ENCODE assay signal across 24 cellular contexts in the genomic region with DNA sequence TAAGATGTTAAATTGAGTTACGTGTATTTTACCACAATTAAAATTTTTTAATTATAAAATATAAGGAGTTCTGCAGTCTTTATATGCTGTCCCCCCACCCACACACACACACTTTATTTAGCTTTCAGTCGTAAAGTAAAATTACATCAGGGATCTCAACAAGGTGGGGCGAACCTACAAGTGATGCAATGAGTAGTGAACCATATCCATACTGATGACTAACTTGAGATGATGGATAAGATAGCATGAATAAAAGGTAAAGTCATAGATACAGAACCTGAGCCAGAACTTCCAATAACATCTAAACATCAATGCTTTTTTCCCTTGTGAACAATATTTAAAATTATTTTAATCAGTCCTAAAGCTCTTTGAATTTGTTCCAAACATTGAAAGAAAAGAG.
"Had no signal": no experiment of that assay in that cellular context is flagged by ENCODE, and none has a peak within 500 bp of the region (broad histone marks: within the 10 kb centered on the region; RNA-seq: fewer than 3 reads in every experiment).

No MANE protein-coding gene starts in this region.

- H3K27ac ChIP-seq: coronary artery, esophagus muscularis mucosa, gastrocnemius medialis, parathyroid adenoma, prostate gland, right lobe of liver, suprapubic skin, thyroid gland, upper lobe of right lung, vagina had no signal

- H3K27me3 Mint-ChIP-seq: naive thymus-derived CD4-positive, alpha-beta T cell had no signal

- DNase-seq: effector CD4-positive, alpha-beta T cell; endodermal cell; gastrocnemius medialis; glutamatergic neuron; immature natural killer cell; left colon; left ventricle myocardium superior; mesendoderm; naive thymus-derived CD4-positive, alpha-beta T cell; nephron progenitor cell; retina; right lobe of liver; stimulated activated CD4-positive, alpha-beta T cell treated with anti-CD3 and anti-CD28 coated beads, Interleukin-4, amount 100 ng/mL, for 1 hour; stimulated activated CD8-positive, alpha-beta memory T cell treated with anti-CD3 and anti-CD28 coated beads, Interleukin-4, amount 100 ng/mL, for 48 hours; stimulated activated naive CD8-positive, alpha-beta T cell treated with anti-CD3 and anti-CD28 coated beads, Interleukin-15, Interleukin-2, amounts not matched to agents 100 U/mL and 50 U/mL, for 24 hours; thyroid gland; upper lobe of right lung had no signal

- H3K9me3 Mint-ChIP-seq: immature natural killer cell; stimulated activated effector memory CD8-positive, alpha-beta T cell treated with anti-CD3 and anti-CD28 coated beads, Interleukin-12 subunit alpha, Interleukin-12 subunit beta, amount 100 ng/mL, for 72 hours had no signal

- ATAC-seq: gastrocnemius medialis; left colon; left ventricle myocardium superior; naive thymus-derived CD4-positive, alpha-beta T cell; right lobe of liver; stimulated activated effector memory CD8-positive, alpha-beta T cell treated with anti-CD3 and anti-CD28 coated beads, Interleukin-12 subunit alpha, Interleukin-12 subunit beta, amount 100 ng/mL, for 72 hours; stimulated activated naive CD8-positive, alpha-beta T cell treated with anti-CD3 and anti-CD28 coated beads, Interleukin-15, Interleukin-2, amounts not matched to agents 100 U/mL and 50 U/mL, for 24 hours; upper lobe of right lung had no signal

- H3K4me1 Mint-ChIP-seq: endodermal cell, nephron progenitor cell had no signal

- H3K27ac Mint-ChIP-seq: endodermal cell; stimulated activated effector memory CD8-positive, alpha-beta T cell treated with anti-CD3 and anti-CD28 coated beads, Interleukin-12 subunit alpha, Interleukin-12 subunit beta, amount 100 ng/mL, for 72 hours had no signal

- H3K4me3 Mint-ChIP-seq: endodermal cell; immature natural killer cell; naive thymus-derived CD4-positive, alpha-beta T cell; nephron progenitor cell; stimulated activated effector memory CD8-positive, alpha-beta T cell treated with anti-CD3 and anti-CD28 coated beads, Interleukin-12 subunit alpha, Interleukin-12 subunit beta, amount 100 ng/mL, for 72 hours had no signal
